ENCODE assay signal across 8 cellular contexts in the genomic region with DNA sequence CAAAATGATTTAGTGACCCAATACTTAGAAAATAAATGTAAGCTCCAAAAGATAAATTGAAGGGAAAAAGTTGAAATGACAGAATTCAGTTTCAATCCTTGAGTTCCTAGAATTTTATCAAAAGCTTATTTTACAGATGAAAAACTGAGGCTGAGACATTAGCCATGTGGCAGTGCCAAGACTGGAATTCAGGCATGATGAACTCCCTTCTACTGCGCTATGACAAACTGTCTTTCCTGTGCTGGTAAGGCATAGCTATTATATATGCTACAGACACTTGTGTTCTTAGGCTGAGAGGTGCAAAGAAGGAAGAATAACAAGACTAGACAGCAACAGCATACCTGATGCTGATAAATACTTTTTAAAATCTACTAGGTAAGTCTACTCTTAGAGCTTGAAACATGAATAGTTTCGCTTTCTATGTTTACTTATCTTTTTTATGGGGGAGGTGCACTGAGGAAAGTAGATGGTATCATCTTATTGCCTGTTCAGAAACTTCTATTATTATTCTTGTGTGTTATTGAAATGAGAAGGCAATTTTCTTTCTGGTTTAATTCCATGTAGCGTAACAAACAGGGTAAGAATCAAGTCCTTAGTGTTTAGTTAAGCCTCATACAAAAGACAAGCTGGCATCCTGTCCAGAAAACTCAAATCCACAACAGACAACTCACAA. TPM values are rescaled to one million over a fixed set of nuclear protein-coding genes. Genes with fewer than 3 reads are reported as not detected.
DNase-seq lines count a peak whose midpoint lies in the region; ATAC-seq, FAIRE-seq and TF ChIP-seq lines count a peak whose summit lies in the region.

No MANE protein-coding gene starts in this region.

- no peaks in the 10 kb centered on the region for H3K27me3 ChIP-seq in SK-N-SH (ENCODE audit: insufficient read depth)
- H3K27me3 ChIP-seq in right lobe of liver, result no peaks in the 10 kb centered on the region
- H3K27me3 ChIP-seq in foreskin keratinocyte, result no peaks in the 10 kb centered on the region

- CTCF ChIA-PET in SK-N-SH (lab: Yijun Ruan, JAX), result interaction anchor here (1.2 to 1.6 kb wide), 2 partner anchors 10 to 36 kb away, joined by 3 to 4 read pairs; no protein-coding TSS in a partner anchor

- H2AFZ ChIP-seq in SK-N-SH (ENCODE audit: low read depth), result no peak overlapping the region

- no peaks in the 10 kb centered on the region for H3K9me2 ChIP-seq in SK-N-SH

- POLR2A ChIA-PET in SK-N-SH (lab: Yijun Ruan, JAX), result no interaction called here

- H3K4me3 ChIP-seq in SK-N-SH (ENCODE audit: low read depth in 2 of 2, low read length in 1 of 2), result peak overlapping the region; percentile 85 to 100
- H3K4me3 ChIP-seq in right lobe of liver, result peak overlapping the region; percentile 83 to 87 (median 86)

- ATAC-seq in SK-N-SH treated with all-trans-retinoic acid at 6 μM for 48 hours (no peak), HG03045 (IDR thresholded peaks at IDR 0.05; ENCODE audit: unreplicated experiment) (peak; percentile 21), right lobe of liver (peak in 1 of 4 donors; percentile 15), foreskin keratinocyte (no peak)
- no peak for ATAC-seq in activated naive CD4-positive, alpha-beta T cell treated with anti-CD3 and anti-CD28 coated beads, Interleukin-2, amount 50 U/mL, for 72 hours

- peaks cover 10% of the 10 kb centered on the region; the same call in 1 of the 2 replicates for H4K20me1 ChIP-seq in SK-N-SH (ENCODE audit: insufficient read depth)

- H3K4me2 ChIP-seq in SK-N-SH, result peak overlapping the region; percentile 86

- TF ChIP-seq EP300 in SK-N-SH (IDR thresholded peaks at IDR 0.05; ENCODE audit: borderline replicate concordance in 1 of 2, low read depth in 1 of 2, low read length in 1 of 2), result no peak

- H3K36me3 ChIP-seq in SK-N-SH (replicated peaks in 1 of 2; ENCODE audit: control insufficient read depth in 1 of 2, insufficient read depth in 2 of 2, low read length in 1 of 2) (peaks cover 11 to 26% of the 10 kb centered on the region in 2 experiments), right lobe of liver (no peaks in the 10 kb centered on the region)

- no peak for TF ChIP-seq CTCF in SK-N-SH (IDR thresholded peaks at IDR 0.05)
- no peak for TF ChIP-seq CTCF in right lobe of liver (IDR thresholded peaks at IDR 0.05)
- TF ChIP-seq CTCF in foreskin keratinocyte (conservative IDR thresholded peaks at IDR 0.05), result no peak

- H3K36me3 Mint-ChIP-seq in activated naive CD4-positive, alpha-beta T cell treated with anti-CD3 and anti-CD28 coated beads, Interleukin-2, amount 50 U/mL, for 72 hours, result peaks cover 10 to 18% of the 10 kb centered on the region in 2 donors

- H3K4me1 ChIP-seq in SK-N-SH (ENCODE audit: control insufficient read depth in 1 of 2, insufficient read depth in 2 of 2, low read depth in 1 of 2, low read length in 1 of 2) (peaks cover 24 to 37% of the 10 kb centered on the region in 2 experiments; a peak in 3 of 4 replicates), right lobe of liver (peaks cover 0 to 45% (median 5%) of the 10 kb centered on the region in 4 donors), foreskin keratinocyte (peaks cover 5% of the 10 kb centered on the region)

- DNase-seq in SK-N-SH (no peak), right lobe of liver (no peak), foreskin keratinocyte (no peak), posterior cingulate gyrus (no peak), urothelium cell line (ENCODE audit: low spot score) (no peak)
- no peak for DNase-seq in activated naive CD4-positive, alpha-beta T cell treated with anti-CD3 and anti-CD28 coated beads, Interleukin-2, amount 50 U/mL, for 72 hours (ENCODE audit: low spot score in 2 of 2)

- peaks cover 0 to 7% of the 10 kb centered on the region in 2 donors for H3K9me3 Mint-ChIP-seq in activated naive CD4-positive, alpha-beta T cell treated with anti-CD3 and anti-CD28 coated beads, Interleukin-2, amount 50 U/mL, for 72 hours

- H3K27ac Mint-ChIP-seq in activated naive CD4-positive, alpha-beta T cell treated with anti-CD3 and anti-CD28 coated beads, Interleukin-2, amount 50 U/mL, for 72 hours, result peak overlapping the region; percentile 94 to 96

- H3K9ac ChIP-seq in SK-N-SH, result peak overlapping the region; percentile 97

- H3K79me2 ChIP-seq in SK-N-SH (ENCODE audit: insufficient read depth), result peaks cover 72% of the 10 kb centered on the region

- H3K9me3 ChIP-seq in SK-N-SH (no peaks in the 10 kb centered on the region), right lobe of liver (no peaks in the 10 kb centered on the region)

- TF ChIP-seq POLR2A in right lobe of liver (IDR thresholded peaks at IDR 0.05), result no peak

- H3K27ac ChIP-seq in SK-N-SH (ENCODE audit: low read depth in 2 of 2, low read length in 1 of 2) (peak overlapping the region in 1 of 2 experiments; percentile 91; a peak in 1 of 4 replicates), right lobe of liver (peak overlapping the region; percentile 95 to 98 (median 97)), foreskin keratinocyte (no peak overlapping the region)

- 86% methylated on average over 3 of the region's 3 CpGs for WGBS in SK-N-SH (ENCODE audit: low lambda C conversion rate)
- 27% methylated on average over 3 of the region's 3 CpGs for WGBS in right lobe of liver (ENCODE audit: insufficient coverage, low coverage, low lambda C conversion rate, missing lambda C conversion rate)

- FAIRE-seq in urothelium cell line (lab: Jason Lieb, UNC), result no peak

- no peak for TF ChIP-seq RAD21 in SK-N-SH (IDR thresholded peaks at IDR 0.05; ENCODE audit: low read length)

- intact Hi-C loops in right lobe of liver (cut with DNase I) (no loop called here), posterior cingulate gyrus (cut with DNase I) (loop anchor here (5.0 kb wide), 3 partner anchors 87 to 1338 kb away; a partner anchor contains a TSS)

- H3F3A ChIP-seq in SK-N-SH (replicated peaks; ENCODE audit: insufficient read depth), result peaks cover 3% of the 10 kb centered on the region

TF ChIP-seq in SK-N-SH, 30 proteins besides CTCF, POLR2A, EP300 and RAD21:
- no peak for TF ChIP-seq JUND (IDR thresholded peaks at IDR 0.05)
- TF ChIP-seq FOXJ3 (CRISPR knock-in tag; IDR thresholded peaks at IDR 0.05), result no peak
- TF ChIP-seq, protein P1, sequence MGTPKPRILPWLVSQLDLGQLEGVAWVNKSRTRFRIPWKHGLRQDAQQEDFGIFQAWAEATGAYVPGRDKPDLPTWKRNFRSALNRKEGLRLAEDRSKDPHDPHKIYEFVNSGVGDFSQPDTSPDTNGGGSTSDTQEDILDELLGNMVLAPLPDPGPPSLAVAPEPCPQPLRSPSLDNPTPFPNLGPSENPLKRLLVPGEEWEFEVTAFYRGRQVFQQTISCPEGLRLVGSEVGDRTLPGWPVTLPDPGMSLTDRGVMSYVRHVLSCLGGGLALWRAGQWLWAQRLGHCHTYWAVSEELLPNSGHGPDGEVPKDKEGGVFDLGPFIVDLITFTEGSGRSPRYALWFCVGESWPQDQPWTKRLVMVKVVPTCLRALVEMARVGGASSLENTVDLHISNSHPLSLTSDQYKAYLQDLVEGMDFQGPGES (IDR thresholded peaks at IDR 0.05; ENCODE audit: low read depth, low read length), result no peak
- no peak for TF ChIP-seq TCF12 (IDR thresholded peaks at IDR 0.05)
- no peak for TF ChIP-seq YY1 (IDR thresholded peaks at IDR 0.05; ENCODE audit: low read depth)
TF ChIP-seq in SK-N-SH: peak in this region for 0.

TF ChIP-seq in SK-N-SH treated with all-trans-retinoic acid at 6 μM for 48 hours, 23 proteins besides CTCF, POLR2A, EP300 and RAD21:
- TF ChIP-seq ZFP3 (CRISPR knock-in tag; IDR thresholded peaks at IDR 0.05), result no peak

RNA-seq across cellular contexts. Expression of a gene that starts 1.8 kb away (rescaled TPM):
- polyA plus RNA-seq in SK-N-SH (2012; rRNA removed) (9.1 and 11.9 TPM in 2 replicates), foreskin keratinocyte (2.8 and 5.2 TPM in 2 replicates)
- polyA plus RNA-seq in SK-N-SH (2012; cell fraction: cytosol; rRNA removed), result 6.6 and 7.2 TPM in 2 replicates
- 25.0 and 30.7 TPM in 2 replicates for polyA plus RNA-seq in SK-N-SH (2012; cell fraction: nucleus; rRNA removed)
- total RNA-seq in activated naive CD4-positive, alpha-beta T cell treated with anti-CD3 and anti-CD28 coated beads, Interleukin-2, amount 50 U/mL, for 72 hours, result 10 to 100 TPM; 16.1 to 18.9 TPM
- total RNA-seq in right lobe of liver (1 to 10 TPM; 2.4 to 5.5 (median 3.8) TPM), foreskin keratinocyte (4.2 and 5.2 TPM in 2 replicates)
